In the genomic region with DNA sequence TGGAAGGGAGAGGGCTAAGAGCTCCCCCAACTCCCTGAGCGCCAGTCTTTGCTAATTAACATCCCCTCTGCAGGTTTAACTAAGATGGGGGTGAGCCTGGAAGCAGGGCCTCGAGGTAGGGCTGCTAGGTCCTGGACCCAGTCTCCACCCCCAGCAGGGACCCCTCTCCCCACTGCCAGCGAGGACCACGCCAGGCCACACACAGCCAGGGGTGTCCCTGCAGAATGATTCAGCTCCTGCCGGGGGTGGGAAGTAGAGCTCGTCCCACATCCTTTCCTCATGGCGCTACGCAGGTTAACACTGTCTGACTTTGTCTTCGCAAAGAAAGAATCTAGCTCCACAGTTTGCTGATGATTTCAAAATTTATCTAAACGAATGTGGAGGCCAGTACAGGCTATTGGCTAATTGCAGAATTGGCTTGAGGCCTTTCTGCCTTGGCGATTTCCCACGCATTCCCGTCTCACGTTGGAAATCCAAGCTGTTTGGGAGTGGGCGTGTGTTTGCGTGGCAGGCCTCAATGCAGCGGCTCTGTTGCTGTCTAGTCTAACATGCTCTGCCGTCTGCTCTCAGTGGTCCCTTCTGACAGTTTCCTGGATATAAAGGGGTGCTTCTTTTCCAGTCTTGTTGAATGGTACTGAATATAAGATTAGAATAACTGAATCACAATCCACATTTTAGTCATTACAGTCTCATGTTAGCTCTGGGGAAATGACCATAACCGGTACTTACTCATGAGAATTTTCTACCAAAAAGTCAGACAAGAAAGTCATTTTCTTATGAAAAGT, we compare ENCODE assay signal across 14 cellular contexts.
DNase-seq lines count a peak whose midpoint lies in the region; ATAC-seq, FAIRE-seq and TF ChIP-seq lines count a peak whose summit lies in the region.
"Had no signal": no experiment of that assay in that cellular context is flagged by ENCODE, and none has a peak within 500 bp of the region (broad histone marks: within the 10 kb centered on the region; RNA-seq: fewer than 3 reads in every experiment).

No MANE protein-coding gene starts in this region.

- H3K4me1 ChIP-seq in testis (no peaks in the 10 kb centered on the region), kidney (ENCODE audit: control insufficient read depth in 1 of 2, insufficient read depth in 1 of 2, low read depth in 1 of 2, low read length in 2 of 2) (no peaks in the 10 kb centered on the region), trophoblast cell (ENCODE audit: control insufficient read depth in 1 of 2, insufficient read depth in 2 of 2, low read length in 2 of 2) (no peaks in the 10 kb centered on the region)

- H3K9ac ChIP-seq in kidney (ENCODE audit: low read length in 2 of 2) (no peak overlapping the region), trophoblast cell (ENCODE audit: low read length) (no peak overlapping the region)

- no peak overlapping the region for H4K8ac ChIP-seq in trophoblast cell (ENCODE audit: low read depth, low read length)

- H3K23ac ChIP-seq in trophoblast cell (ENCODE audit: low read length) = no peak overlapping the region

- no peak overlapping the region for H2AFZ ChIP-seq in trophoblast cell (ENCODE audit: insufficient read depth, low read length, poor library complexity)

- no peak overlapping the region for H2BK12ac ChIP-seq in trophoblast cell (ENCODE audit: low read length)

- H3K27me3 ChIP-seq in dorsolateral prefrontal cortex (no peaks in the 10 kb centered on the region), testis (no peaks in the 10 kb centered on the region), trophoblast cell (ENCODE audit: insufficient read depth, low read length) (no peaks in the 10 kb centered on the region)
- H3K27me3 ChIP-seq: brain microvascular endothelial cell had no signal

- peaks cover 44% of the 10 kb centered on the region for H3K4me1 Mint-ChIP-seq in nephron

- H3K4ac ChIP-seq in trophoblast cell (ENCODE audit: low read depth, low read length) = no peak overlapping the region

- TF ChIP-seq CTCF in dorsolateral prefrontal cortex (IDR thresholded peaks at IDR 0.05 in 54 of 56, conservative IDR thresholded peaks at IDR 0.05 in 2 of 56; ENCODE audit: low read depth in 1 of 56, partially characterized antibody in 56 of 56) (no peak), nephron (IDR thresholded peaks at IDR 0.05; ENCODE audit: unreplicated experiment in 3 of 3) (no peak), testis (IDR thresholded peaks at IDR 0.05) (no peak), kidney (IDR thresholded peaks at IDR 0.05; ENCODE audit: borderline replicate concordance, extremely low read depth, insufficient read depth) (no peak)

- no peak overlapping the region for H3K4me3 ChIP-seq in dorsolateral prefrontal cortex
- no peak overlapping the region for H3K4me3 ChIP-seq in testis
- no peak overlapping the region for H3K4me3 ChIP-seq in kidney (ENCODE audit: low read length in 2 of 2)
- no peak overlapping the region for H3K4me3 ChIP-seq in trophoblast cell (ENCODE audit: low read depth, low read length)

- H3K14ac ChIP-seq in trophoblast cell (ENCODE audit: low read length) = no peak overlapping the region

- peak overlapping the region in 1 of 59 donors; percentile 20 for H3K27ac ChIP-seq in dorsolateral prefrontal cortex
- no peak overlapping the region for H3K27ac ChIP-seq in testis
- no peak overlapping the region for H3K27ac ChIP-seq in kidney (ENCODE audit: low read depth in 2 of 2, low read length in 2 of 2)
- no peak overlapping the region for H3K27ac ChIP-seq in trophoblast cell (ENCODE audit: low read depth, low read length)
- H3K27ac ChIP-seq: brain microvascular endothelial cell had no signal

- no peaks in the 10 kb centered on the region for H3K79me1 ChIP-seq in trophoblast cell (ENCODE audit: low read length)

- DNase-seq in activated T-cell treated with anti-CD3 and anti-CD28 coated beads for 48 hours (ENCODE audit: low read depth) (peak; percentile 36), dorsolateral prefrontal cortex (peak in 6 of 10 donors; percentile 36 to 61 (median 48)), testis (peak; percentile 18), kidney (no peak), trophoblast cell (no peak)
- no peak for DNase-seq in activated T-cell treated with anti-CD3 and anti-CD28 coated beads, Interleukin-2, amount 50 U/mL, for 1 hour
- DNase-seq: brain microvascular endothelial cell; DMS53; KG1; NCI-H187 treated with DMSO at 0.1 percent for 48 hours; NK-92 treated with Interleukin-12 subunit alpha and Interleukin-12 subunit beta, amount 100 ng/mL, for 24 hours had no signal

- intact Hi-C loops in dorsolateral prefrontal cortex (cut with DNase I) = loop anchor here in 1 of 2 donors (5.0 kb wide), 1 partner anchor 204 kb away; no protein-coding TSS in a partner anchor
- intact Hi-C loops in testis (cut with DNase I; ENCODE audit: low total_unique reads) = no loop called here
- intact Hi-C loops in kidney (cut with DNase I) = no loop called here

- no peaks in the 10 kb centered on the region for H3K79me2 ChIP-seq in trophoblast cell (ENCODE audit: control insufficient read depth, insufficient read depth, low read length, poor library complexity)

- H2BK120ac ChIP-seq in trophoblast cell (ENCODE audit: insufficient read depth, low read length, poor library complexity) = no peak overlapping the region

- no peak overlapping the region for H3K4me2 ChIP-seq in trophoblast cell (ENCODE audit: low read length)

- peaks cover 7% of the 10 kb centered on the region for H3K27me3 Mint-ChIP-seq in nephron (ENCODE audit: low read depth)

- no peak overlapping the region for H2AK5ac ChIP-seq in trophoblast cell (ENCODE audit: low read length)

- H3K18ac ChIP-seq in trophoblast cell (ENCODE audit: low read length) = no peak overlapping the region

- ATAC-seq in GM18519 (IDR thresholded peaks at IDR 0.05; ENCODE audit: low FRiP score, unreplicated experiment) = no peak
- ATAC-seq: HCT116 had no signal

- H3K9me3 ChIP-seq in testis (no peaks in the 10 kb centered on the region), kidney (ENCODE audit: control insufficient read depth in 1 of 2, low read length in 2 of 2) (no peaks in the 10 kb centered on the region), trophoblast cell (ENCODE audit: insufficient read depth, low read depth, low read length) (no peaks in the 10 kb centered on the region)

- no peak overlapping the region for H4K12ac ChIP-seq in trophoblast cell (ENCODE audit: low read depth, low read length)

- H3K36me3 Mint-ChIP-seq in nephron (ENCODE audit: low read depth) = no peaks in the 10 kb centered on the region

- H3K27ac Mint-ChIP-seq in nephron = peak overlapping the region; percentile 6 to 82 (median 79)

- H3K36me3 ChIP-seq in testis (ENCODE audit: low read depth, missing control alignments) = no peaks in the 10 kb centered on the region
- no peaks in the 10 kb centered on the region for H3K36me3 ChIP-seq in kidney (ENCODE audit: control insufficient read depth in 1 of 2, insufficient read depth in 2 of 2, low read length in 2 of 2)
- H3K36me3 ChIP-seq in trophoblast cell (ENCODE audit: control insufficient read depth in 1 of 2, insufficient read depth in 2 of 2, low read length in 2 of 2) = no peaks in the 10 kb centered on the region
- H3K36me3 ChIP-seq: brain microvascular endothelial cell had no signal

- H2BK5ac ChIP-seq in trophoblast cell (ENCODE audit: low read depth, low read length, poor library complexity) = no peak overlapping the region

- FAIRE-seq in kidney (lab: Jason Lieb, UNC) = no peak

- WGBS in testis, 2 donors = 66 to 80% methylated on average over 18 to 19 of the region's 19 CpGs
- WGBS in trophoblast cell (ENCODE audit: extremely low coverage, insufficient coverage, insufficient read length) = no CpG with 5 or more reads among the region's 19 CpGs

- no peaks in the 10 kb centered on the region for H3K9me3 Mint-ChIP-seq in nephron

- no peak overlapping the region for H4K91ac ChIP-seq in trophoblast cell (ENCODE audit: low read depth, low read length)

- no peak for TF ChIP-seq POLR2A in testis (IDR thresholded peaks at IDR 0.05)

- peak overlapping the region in 1 of 3 experiments; percentile 74 for H3K4me3 Mint-ChIP-seq in nephron

Comparison
In these comparisons a context has a peak if more than half of its experiments do, and no peak if none do; other contexts are left out.
1. DNase-seq: peak in activated T-cell treated with anti-CD3 and anti-CD28 coated beads for 48 hours (single experiment), dorsolateral prefrontal cortex (6 of 10) and testis (single experiment); none in activated T-cell treated with anti-CD3 and anti-CD28 coated beads, Interleukin-2, amount 50 U/mL, for 1 hour (single experiment), kidney (single experiment) and trophoblast cell (0 of 2).